In the genomic region with DNA sequence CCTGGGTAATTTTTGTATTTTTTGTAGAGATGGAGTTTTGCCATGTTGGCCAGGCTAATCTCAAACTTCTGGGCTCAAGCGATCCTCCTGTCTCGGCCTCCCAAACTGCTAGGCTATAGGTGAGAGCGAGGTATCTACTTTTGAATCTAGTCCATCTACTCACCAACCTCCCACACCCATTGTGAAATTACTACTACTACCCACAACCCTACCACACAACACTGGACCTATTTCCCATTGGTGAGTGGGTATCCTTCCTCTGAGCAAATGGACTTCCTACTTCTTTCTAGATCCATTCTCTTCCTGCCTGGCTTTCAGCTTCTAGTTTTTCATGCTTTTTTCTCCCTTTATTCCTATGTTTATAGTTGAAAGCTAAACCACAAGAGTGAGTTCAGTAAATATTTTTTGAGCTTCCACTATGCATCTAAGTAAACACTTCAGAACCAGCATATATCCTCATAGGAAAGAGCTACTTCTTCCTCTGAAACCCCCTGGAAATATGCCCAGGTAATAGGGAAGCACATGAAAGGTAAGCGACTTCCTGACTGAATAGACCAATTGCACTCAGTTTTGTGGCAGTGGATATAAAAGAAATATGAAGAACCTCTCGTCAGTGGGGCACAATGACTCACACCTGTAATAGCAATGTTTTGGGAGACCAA, we compare ENCODE assay signal across 1 cellular context.
TF ChIP-seq lines count a peak whose summit lies in the region.

No MANE protein-coding gene starts in this region.

TF ChIP-seq in HEK293, 187 proteins besides CTCF, POLR2A, EP300 and RAD21:
- no peak for TF ChIP-seq ZNF138 (tag by site-specific recombination; IDR thresholded peaks at IDR 0.05; ENCODE audit: borderline replicate concordance)
- TF ChIP-seq, protein P1, sequence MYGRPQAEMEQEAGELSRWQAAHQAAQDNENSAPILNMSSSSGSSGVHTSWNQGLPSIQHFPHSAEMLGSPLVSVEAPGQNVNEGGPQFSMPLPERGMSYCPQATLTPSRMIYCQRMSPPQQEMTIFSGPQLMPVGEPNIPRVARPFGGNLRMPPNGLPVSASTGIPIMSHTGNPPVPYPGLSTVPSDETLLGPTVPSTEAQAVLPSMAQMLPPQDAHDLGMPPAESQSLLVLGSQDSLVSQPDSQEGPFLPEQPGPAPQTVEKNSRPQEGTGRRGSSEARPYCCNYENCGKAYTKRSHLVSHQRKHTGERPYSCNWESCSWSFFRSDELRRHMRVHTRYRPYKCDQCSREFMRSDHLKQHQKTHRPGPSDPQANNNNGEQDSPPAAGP (tag by site-specific recombination; IDR thresholded peaks at IDR 0.05) = no peak
- peak; percentile 69 for TF ChIP-seq EGR2 (tag by site-specific recombination; IDR thresholded peaks at IDR 0.05; ENCODE audit: low read depth)
- TF ChIP-seq ZNF529 (tag by site-specific recombination; IDR thresholded peaks at IDR 0.05; ENCODE audit: insufficient replicate concordance) = no peak
- TF ChIP-seq ZNF280C (tag by site-specific recombination; IDR thresholded peaks at IDR 0.05) = no peak
- no peak for TF ChIP-seq ZNF544 (tag by site-specific recombination; IDR thresholded peaks at IDR 0.05)
- peak; percentile 33; the same call in 1 of the 2 replicates for TF ChIP-seq ZFHX2 (tag by site-specific recombination; conservative IDR thresholded peaks at IDR 0.05)
